Comparison of ENCODE assay signal across 26 cellular contexts in the genomic region with DNA sequence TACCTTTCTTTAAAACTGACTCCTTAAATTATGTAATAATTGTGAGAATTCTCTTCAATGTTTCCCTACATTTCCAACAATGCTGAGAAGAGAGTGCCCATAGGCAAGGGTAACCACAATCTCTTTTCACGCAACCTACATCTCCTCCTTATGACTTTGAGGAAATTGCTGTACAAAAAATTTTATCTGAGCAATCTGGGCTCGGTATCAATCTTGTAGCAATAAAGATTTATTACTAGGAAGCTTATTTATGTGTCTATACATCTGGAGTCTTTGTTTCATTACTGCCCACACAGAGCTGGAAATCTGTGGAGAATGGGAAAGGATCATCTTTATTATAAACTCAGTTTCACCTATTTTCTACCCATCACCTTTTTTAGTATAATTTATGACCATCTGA.
"Had no signal": no experiment of that assay in that cellular context is flagged by ENCODE, and none has a peak within 500 bp of the region (broad histone marks: within the 10 kb centered on the region; RNA-seq: fewer than 3 reads in every experiment).

No MANE protein-coding gene starts in this region.

- H3K4me3 ChIP-seq: stomach, suprapubic skin, testis, thoracic aorta, thyroid gland, tibial artery, tibial nerve, transverse colon, upper lobe of left lung, upper lobe of right lung, uterus, vagina had no signal

- H3K4me1 ChIP-seq: stomach, suprapubic skin, testis, thyroid gland, tibial artery, tibial nerve, upper lobe of left lung, upper lobe of right lung, uterus, vagina had no signal

- ATAC-seq: stimulated activated effector memory CD8-positive, alpha-beta T cell treated with anti-CD3 and anti-CD28 coated beads, Interleukin-12 subunit alpha, Interleukin-12 subunit beta, amount 100 ng/mL, for 72 hours; stimulated activated memory B cell treated with anti-CD40 and anti-IgM and Interleukin-4, amounts not matched to agents 10 μg/mL and 1 μg/mL and 100 μg/mL, for 72 hours; stimulated activated naive B cell treated with anti-CD40 and anti-IgM and Interleukin-4, amounts not matched to agents 10 μg/mL and 1 μg/mL and 100 μg/mL, for 72 hours; stimulated activated naive CD8-positive, alpha-beta T cell treated with anti-CD3 and anti-CD28 coated beads, Interleukin-15, amount 100 ng/mL, for 72 hours; stimulated activated naive CD8-positive, alpha-beta T cell treated with anti-CD3 and anti-CD28 coated beads, Interleukin-15, Interleukin-2, amounts not matched to agents 100 U/mL and 50 U/mL, for 24 hours; upper lobe of right lung had no signal

- H3K9me3 ChIP-seq: stomach, testis, thoracic aorta, thyroid gland, tibial artery, tibial nerve, transverse colon, upper lobe of left lung, upper lobe of right lung, uterus, vagina had no signal

- H3K36me3 ChIP-seq: stomach, suprapubic skin, thoracic aorta, thyroid gland, tibial artery, tibial nerve, transverse colon, upper lobe of left lung, upper lobe of right lung, uterus, vagina had no signal

- DNase-seq: stimulated activated CD4-positive, alpha-beta T cell treated with anti-CD3 and anti-CD28 coated beads, Interleukin-2, amount 100 ng/mL, for 48 hours; stimulated activated CD4-positive, alpha-beta T cell treated with anti-CD3 and anti-CD28 coated beads, Interleukin-4, amount 100 ng/mL, for 1 hour; stimulated activated CD4-positive, alpha-beta T cell treated with anti-CD3 and anti-CD28 coated beads, Interleukin-4, amount 100 ng/mL, for 24 hours; stimulated activated CD4-positive, alpha-beta T cell treated with anti-CD3 and anti-CD28 coated beads, Interleukin-4, amount 100 ng/mL, for 4 hours; stimulated activated CD8-positive, alpha-beta memory T cell treated with anti-CD3 and anti-CD28 coated beads, Interleukin-4, amount 100 ng/mL, for 48 hours; stimulated activated naive B cell treated with anti-CD40 and anti-IgM and Interleukin-4, amounts not matched to agents 10 μg/mL and 1 μg/mL and 100 μg/mL, for 72 hours; stimulated activated naive CD4-positive, alpha-beta T cell; stimulated activated naive CD4-positive, alpha-beta T cell treated with Interleukin-2 at 50 U/mL for 16 hours; stimulated activated naive CD8-positive, alpha-beta T cell treated with anti-CD3 and anti-CD28 coated beads, Interleukin-15, amount 100 ng/mL, for 72 hours; stimulated activated naive CD8-positive, alpha-beta T cell treated with anti-CD3 and anti-CD28 coated beads, Interleukin-15, Interleukin-2, amounts not matched to agents 100 U/mL and 50 U/mL, for 24 hours; stomach; substantia nigra; testis; thyroid gland; tibial artery; transverse colon; trophoblast cell; upper lobe of left lung; upper lobe of right lung; uterus had no signal
